ENCODE assay signal across 8 cellular contexts in the genomic region with DNA sequence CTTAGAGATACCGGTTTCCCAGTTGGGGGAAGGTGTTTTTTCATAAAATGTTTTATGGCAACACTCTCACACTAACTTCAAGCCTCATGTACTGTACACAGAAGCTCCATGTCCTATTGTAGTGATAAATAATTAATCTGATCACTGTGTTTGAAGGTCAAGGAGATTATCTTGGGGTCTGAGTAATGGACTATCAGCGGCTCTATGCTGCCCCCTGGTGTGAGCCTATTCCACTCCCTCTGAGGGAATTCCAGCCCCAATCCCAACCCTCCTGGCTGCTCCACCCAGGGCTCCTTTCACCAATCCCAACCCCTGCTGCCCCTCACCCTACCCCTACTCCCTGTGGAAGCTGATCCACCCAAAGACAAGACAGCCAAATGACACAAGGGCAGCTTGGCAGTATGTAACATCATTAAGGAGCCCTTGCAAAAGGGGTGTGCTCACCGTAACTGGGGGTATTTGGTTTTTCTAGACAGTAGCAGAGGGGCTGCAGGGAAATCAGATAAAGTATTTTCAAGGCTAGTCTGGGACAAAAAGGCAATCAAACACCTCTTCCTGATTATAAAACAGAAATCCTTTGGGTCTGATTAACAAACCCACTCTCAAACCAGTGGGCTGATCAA. TPM values are rescaled to one million over a fixed set of nuclear protein-coding genes. Genes with fewer than 3 reads are reported as not detected.
A peak's percentile ranks its signal among the peaks of the same experiment; 100 is the strongest.
DNase-seq lines count a peak whose midpoint lies in the region; ATAC-seq and TF ChIP-seq lines count a peak whose summit lies in the region.

No MANE protein-coding gene starts in this region.

- CTCF ChIA-PET in activated CD8-positive, alpha-beta memory T cell treated with anti-CD3 and anti-CD28 coated beads, Interleukin-2, amount 10 ng/mL, durations not matched to agents 7 days and 5 days (lab: Charles Lee), result interaction anchor here (0.5 to 4.4 kb wide), 22 partner anchors 9 to 213 kb away, joined by 3 to 62 read pairs (median 8); a partner anchor contains a TSS

- no peak overlapping the region for H3K4me3 ChIP-seq in fibroblast of villous mesenchyme (ENCODE audit: low read depth, low read length)

- peak; percentile 80 for DNase-seq in activated effector memory CD4-positive, alpha-beta T cell treated with anti-CD3 and anti-CD28 coated beads, Interleukin-2, amount 50 U/mL, for 16 hours
- no peak for DNase-seq in activated effector memory CD4-positive, alpha-beta T cell treated with Interleukin-2 at 50 U/mL for 16 hours
- DNase-seq in NCI-H2029 treated with DMSO at 0.1 percent for 48 hours (lab: John Stamatoyannopoulos, UW) (peak; percentile 41), fibroblast of villous mesenchyme (ENCODE audit: low read depth) (peak; percentile 36), osteocyte (ENCODE audit: extremely low spot score, unreplicated experiment) (no peak)
- peak; percentile 52 for DNase-seq in activated CD8-positive, alpha-beta memory T cell treated with anti-CD3 and anti-CD28 coated beads, Interleukin-2, amount 10 ng/mL, durations not matched to agents 7 days and 5 days

- no peaks in the 10 kb centered on the region for H3K9me3 Mint-ChIP-seq in activated CD8-positive, alpha-beta memory T cell treated with anti-CD3 and anti-CD28 coated beads, Interleukin-2, amount 10 ng/mL, durations not matched to agents 7 days and 5 days (ENCODE audit: low read depth)
- no peaks in the 10 kb centered on the region for H3K9me3 Mint-ChIP-seq in osteocyte (ENCODE audit: unreplicated experiment)

- peak; percentile 63 for ATAC-seq in activated CD8-positive, alpha-beta memory T cell treated with anti-CD3 and anti-CD28 coated beads, Interleukin-2, amount 10 ng/mL, durations not matched to agents 7 days and 5 days
- ATAC-seq in GM21786 (IDR thresholded peaks at IDR 0.05; ENCODE audit: unreplicated experiment) (no peak), HG03469 (IDR thresholded peaks at IDR 0.05; ENCODE audit: unreplicated experiment) (no peak)

- H3K36me3 Mint-ChIP-seq in activated CD8-positive, alpha-beta memory T cell treated with anti-CD3 and anti-CD28 coated beads, Interleukin-2, amount 10 ng/mL, durations not matched to agents 7 days and 5 days, result peaks cover 18% of the 10 kb centered on the region
- peaks cover 28% of the 10 kb centered on the region for H3K36me3 Mint-ChIP-seq in osteocyte (ENCODE audit: unreplicated experiment)

- no peaks in the 10 kb centered on the region for H3K4me1 Mint-ChIP-seq in activated CD8-positive, alpha-beta memory T cell treated with anti-CD3 and anti-CD28 coated beads, Interleukin-2, amount 10 ng/mL, durations not matched to agents 7 days and 5 days
- H3K4me1 Mint-ChIP-seq in osteocyte (ENCODE audit: unreplicated experiment), result peaks cover 18% of the 10 kb centered on the region

- H3K27me3 Mint-ChIP-seq in activated CD8-positive, alpha-beta memory T cell treated with anti-CD3 and anti-CD28 coated beads, Interleukin-2, amount 10 ng/mL, durations not matched to agents 7 days and 5 days, result no peaks in the 10 kb centered on the region
- no peaks in the 10 kb centered on the region for H3K27me3 Mint-ChIP-seq in osteocyte (ENCODE audit: unreplicated experiment)

- H3K4me3 Mint-ChIP-seq in activated CD8-positive, alpha-beta memory T cell treated with anti-CD3 and anti-CD28 coated beads, Interleukin-2, amount 10 ng/mL, durations not matched to agents 7 days and 5 days, result no peak overlapping the region
- no peak overlapping the region for H3K4me3 Mint-ChIP-seq in osteocyte (ENCODE audit: unreplicated experiment)

- peak; percentile 83 for TF ChIP-seq CTCF in fibroblast of villous mesenchyme (IDR thresholded peaks at IDR 0.05; ENCODE audit: insufficient read depth, low read depth, low read length)
- peak; percentile 84 for TF ChIP-seq CTCF in osteocyte (IDR thresholded peaks at IDR 0.05)

- no peak overlapping the region for H3K27ac Mint-ChIP-seq in activated CD8-positive, alpha-beta memory T cell treated with anti-CD3 and anti-CD28 coated beads, Interleukin-2, amount 10 ng/mL, durations not matched to agents 7 days and 5 days
- H3K27ac Mint-ChIP-seq in osteocyte (ENCODE audit: unreplicated experiment), result no peak overlapping the region

RNA-seq across cellular contexts. Expression of a gene that starts 22.3 kb away (rescaled TPM):
- 10 to 100 TPM; 39.3 to 41.2 TPM for total RNA-seq in activated CD8-positive, alpha-beta memory T cell treated with anti-CD3 and anti-CD28 coated beads, Interleukin-2, amount 10 ng/mL, durations not matched to agents 7 days and 5 days
- total RNA-seq in fibroblast of villous mesenchyme (28.0 and 28.1 TPM in 2 replicates), osteocyte (35.8 and 37.1 TPM in 2 replicates)

RNA-seq across cellular contexts. Expression of a gene that starts 22.4 kb away (rescaled TPM):
- 10 to 100 TPM; 17.5 to 22.6 TPM for total RNA-seq in activated CD8-positive, alpha-beta memory T cell treated with anti-CD3 and anti-CD28 coated beads, Interleukin-2, amount 10 ng/mL, durations not matched to agents 7 days and 5 days
- total RNA-seq in fibroblast of villous mesenchyme (10.4 and 13.5 TPM in 2 replicates), osteocyte (20.4 and 21.6 TPM in 2 replicates)

RNA-seq across cellular contexts. Expression of a gene that starts 32.2 kb away (rescaled TPM):
- total RNA-seq in activated CD8-positive, alpha-beta memory T cell treated with anti-CD3 and anti-CD28 coated beads, Interleukin-2, amount 10 ng/mL, durations not matched to agents 7 days and 5 days, result 10 to 100 TPM; 15.3 to 17.0 TPM
- 0.32 and 2.2 TPM in 2 replicates for total RNA-seq in fibroblast of villous mesenchyme
- 4.5 and 4.9 TPM in 2 replicates for total RNA-seq in osteocyte

RNA-seq across cellular contexts. Expression of a gene that starts 51.0 kb away (rescaled TPM):
- 10 to 100 TPM; 58.0 to 64.8 TPM for total RNA-seq in activated CD8-positive, alpha-beta memory T cell treated with anti-CD3 and anti-CD28 coated beads, Interleukin-2, amount 10 ng/mL, durations not matched to agents 7 days and 5 days
- total RNA-seq in fibroblast of villous mesenchyme (32.9 and 34.5 TPM in 2 replicates), osteocyte (32.1 and 39.0 TPM in 2 replicates)

Comparison
In these comparisons a context has a peak if more than half of its experiments do, and no peak if none do; other contexts are left out.
1. DNase-seq: peak in activated effector memory CD4-positive, alpha-beta T cell treated with anti-CD3 and anti-CD28 coated beads, Interleukin-2, amount 50 U/mL, for 16 hours (single experiment), NCI-H2029 treated with DMSO at 0.1 percent for 48 hours (single experiment), activated CD8-positive, alpha-beta memory T cell treated with anti-CD3 and anti-CD28 coated beads, Interleukin-2, amount 10 ng/mL, durations not matched to agents 7 days and 5 days (single experiment) and fibroblast of villous mesenchyme (single experiment); none in activated effector memory CD4-positive, alpha-beta T cell treated with Interleukin-2 at 50 U/mL for 16 hours (single experiment) and osteocyte (single experiment).